ENCODE assay signal across 9 cellular contexts in genomic region chr2:44949329-44950151, GRCh38. TPM values are rescaled to one million over a fixed set of nuclear protein-coding genes. Genes with fewer than 3 reads are reported as not detected.
DNase-seq lines count a peak whose midpoint lies in the region; ATAC-seq, FAIRE-seq and TF ChIP-seq lines count a peak whose summit lies in the region.
"Had no signal": no experiment of that assay in that cellular context is flagged by ENCODE, and none has a peak within 500 bp of the region (broad histone marks: within the 10 kb centered on the region; RNA-seq: fewer than 3 reads in every experiment).

No MANE protein-coding gene starts in this region.

- H3K9ac ChIP-seq in astrocyte (ENCODE audit: low read length) (peak overlapping the region; percentile 49), Karpas-422 (ENCODE audit: low read length) (no peak overlapping the region)

- no peaks in the 10 kb centered on the region for H3K9me2 ChIP-seq in Karpas-422 (replicated peaks; ENCODE audit: insufficient read depth, low read length)

- no peak for TF ChIP-seq POLR2A in gastrocnemius medialis (IDR thresholded peaks at IDR 0.05)

- H3K79me2 ChIP-seq in astrocyte (ENCODE audit: insufficient read depth, low read length) (peaks cover 6% of the 10 kb centered on the region), Karpas-422 (ENCODE audit: low read length) (no peaks in the 10 kb centered on the region)

- peak overlapping the region; percentile 66 for H3K4me3 Mint-ChIP-seq in astrocyte (ENCODE audit: unreplicated experiment)

- H2AFZ ChIP-seq in astrocyte (ENCODE audit: low read depth, low read length) (peak overlapping the region; percentile 50), Karpas-422 (ENCODE audit: low read length) (no peak overlapping the region)

- H3K27me3 ChIP-seq in astrocyte (ENCODE audit: insufficient read depth, low read length) (peaks cover 89% of the 10 kb centered on the region), gastrocnemius medialis (peaks cover 33 to 45% (median 43%) of the 10 kb centered on the region in 3 donors), Karpas-422 (ENCODE audit: low read length) (no peaks in the 10 kb centered on the region)

- TF ChIP-seq CTCF in HEK293 (tag by site-specific recombination; IDR thresholded peaks at IDR 0.05) (no peak), astrocyte (IDR thresholded peaks at IDR 0.05; ENCODE audit: insufficient read depth, low read depth, low read length) (no peak), gastrocnemius medialis (IDR thresholded peaks at IDR 0.05 in 4 of 5, conservative IDR thresholded peaks at IDR 0.05 in 1 of 5) (no peak)

- ATAC-seq in gastrocnemius medialis (peak; percentile 69 to 81), GM21360 (IDR thresholded peaks at IDR 0.05; ENCODE audit: unreplicated experiment) (no peak), GM21576 (IDR thresholded peaks at IDR 0.05; ENCODE audit: unreplicated experiment) (no peak)

- H3K9me3 ChIP-seq in HEK293 (ENCODE audit: control insufficient read depth, insufficient read depth, low read depth, low read length) (no peaks in the 10 kb centered on the region), astrocyte (ENCODE audit: insufficient read depth, low read depth, low read length) (no peaks in the 10 kb centered on the region), iPS-18c (ENCODE audit: control insufficient read depth, insufficient read depth, low read length) (peaks cover 4% of the 10 kb centered on the region), gastrocnemius medialis (no peaks in the 10 kb centered on the region), Karpas-422 (ENCODE audit: low read length) (no peaks in the 10 kb centered on the region)

- H4K20me1 ChIP-seq in astrocyte (ENCODE audit: insufficient read depth, low read length) (no peaks in the 10 kb centered on the region), Karpas-422 (ENCODE audit: insufficient read depth, low read depth, low read length) (no peaks in the 10 kb centered on the region)

- peaks cover 10% of the 10 kb centered on the region for H3K4me1 Mint-ChIP-seq in astrocyte (ENCODE audit: low read depth, unreplicated experiment)

- peaks cover 17% of the 10 kb centered on the region for H3K9me3 Mint-ChIP-seq in astrocyte (ENCODE audit: unreplicated experiment)

- intact Hi-C loops in gastrocnemius medialis (cut with DNase I; ENCODE audit: low total_unique reads): no loop called here

- H3K27me3 Mint-ChIP-seq in astrocyte (ENCODE audit: low read depth, unreplicated experiment): peaks cover 87% of the 10 kb centered on the region

- no peak for FAIRE-seq in astrocyte (lab: Jason Lieb, UNC)

- H3K36me3 ChIP-seq in HEK293 (ENCODE audit: control insufficient read depth in 2 of 2, insufficient read depth in 1 of 2, low read length in 2 of 2): no peaks in the 10 kb centered on the region
- no peaks in the 10 kb centered on the region for H3K36me3 ChIP-seq in astrocyte (ENCODE audit: insufficient read depth, low read length)
- no peaks in the 10 kb centered on the region for H3K36me3 ChIP-seq in gastrocnemius medialis
- H3K36me3 ChIP-seq in Karpas-422 (ENCODE audit: insufficient read depth, low read length): no peaks in the 10 kb centered on the region

- H3K4me1 ChIP-seq in HEK293 (ENCODE audit: control insufficient read depth, insufficient read depth, low read length): no peaks in the 10 kb centered on the region; the same call in 1 of the 2 replicates
- H3K4me1 ChIP-seq in astrocyte (ENCODE audit: insufficient read depth, low read length): peaks cover 21% of the 10 kb centered on the region
- H3K4me1 ChIP-seq in gastrocnemius medialis: peaks cover under 1 to 2% of the 10 kb centered on the region in 2 donors
- no peaks in the 10 kb centered on the region for H3K4me1 ChIP-seq in Karpas-422 (ENCODE audit: low read length)

- no peak overlapping the region for H3K27ac ChIP-seq in HEK293 (ENCODE audit: extremely low read depth, low read depth, low read length)
- no peak overlapping the region for H3K27ac ChIP-seq in astrocyte (ENCODE audit: low read depth, low read length)
- H3K27ac ChIP-seq in gastrocnemius medialis: no peak overlapping the region
- H3K27ac ChIP-seq in Karpas-422 (ENCODE audit: low read length): no peak overlapping the region

- peak overlapping the region; percentile 77 for H3K4me2 ChIP-seq in astrocyte (ENCODE audit: low read length)
- no peak overlapping the region for H3K4me2 ChIP-seq in Karpas-422 (ENCODE audit: low read depth, low read length, poor library complexity, severe bottlenecking)

- peaks cover 6% of the 10 kb centered on the region for H3K36me3 Mint-ChIP-seq in astrocyte (ENCODE audit: low read depth, unreplicated experiment)

- POLR2A ChIA-PET in HEK293 (lab: Yijun Ruan, JAX): interaction anchor here (0.6 kb wide), 2 partner anchors 256 to 1637 kb away, joined by 3 to 7 read pairs; no protein-coding TSS in a partner anchor

- DNase-seq in astrocyte (ENCODE audit: low read depth) (peak; percentile 66), gastrocnemius medialis (no peak), Karpas-422 (no peak)
- DNase-seq: activated CD4-positive, alpha-beta T cell treated with anti-CD3 and anti-CD28 coated beads for 48 hours had no signal

- no peak overlapping the region for H3K27ac Mint-ChIP-seq in astrocyte (ENCODE audit: unreplicated experiment)

- in situ Hi-C loops in gastrocnemius medialis (cut with MboI; ENCODE audit: low sequenced_read_pairs in 4 of 4): loop anchor here (10.0 to 25.0 kb wide), 4 partner anchors 465 to 912 kb away; no protein-coding TSS in a partner anchor

- CTCF ChIA-PET in HEK293 (lab: Yijun Ruan, JAX): interaction anchor here (0.6 to 1.0 kb wide), 6 partner anchors 9 to 927 kb away, joined by 3 read pairs; no protein-coding TSS in a partner anchor

- H3K4me3 ChIP-seq in HEK293 (ENCODE audit: low read depth, low read length) (no peak overlapping the region; the same call in 1 of the 2 replicates), astrocyte (ENCODE audit: insufficient read depth, low read depth, low read length) (no peak overlapping the region), iPS-18c (ENCODE audit: insufficient read depth, low read depth, low read length) (peak overlapping the region; percentile 47), gastrocnemius medialis (peak overlapping the region; percentile 7 to 41 (median 28)), Karpas-422 (ENCODE audit: low read length) (no peak overlapping the region)

TF ChIP-seq in HEK293, 187 proteins besides CTCF, POLR2A, EP300 and RAD21:
- TF ChIP-seq ZNF18 (tag by site-specific recombination; IDR thresholded peaks at IDR 0.05) (no peak), KLF1 (tag by site-specific recombination; IDR thresholded peaks at IDR 0.05) (peak; percentile 34; the same call in 1 of the 2 replicates), ZNF350 (tag by site-specific recombination; IDR thresholded peaks at IDR 0.05) (no peak), TRIM28 (IDR thresholded peaks at IDR 0.05; ENCODE audit: borderline replicate concordance, low read length) (peak; percentile 38; the same call in 1 of the 2 replicates), ZNF214 (tag by site-specific recombination; IDR thresholded peaks at IDR 0.05; ENCODE audit: borderline replicate concordance) (no peak)

RNA-seq across cellular contexts. Expression of gene SIX3, which starts 8.0 kb away (rescaled TPM):
- total RNA-seq in astrocyte (0.48 and 1.7 TPM in 2 replicates), gastrocnemius medialis (not detected)
- not detected in 2 replicates for total RNA-seq in Karpas-422 (2014; rRNA removed; shearing (Covaris generic); ENCODE audit: low replicate concordance)
- total RNA-seq: HT1080 had no signal

RNA-seq across cellular contexts. Expression of gene SIX2, which starts 59.7 kb away (rescaled TPM):
- total RNA-seq in astrocyte (7.4 and 10.1 TPM in 2 replicates), gastrocnemius medialis (10 to 100 TPM; 28.9 to 65.5 (median 50.5) TPM)
- total RNA-seq in Karpas-422 (2014; rRNA removed; shearing (Covaris generic); ENCODE audit: low replicate concordance): not detected in 2 replicates

Comparison
In these comparisons a context has a peak if more than half of its experiments do, and no peak if none do; other contexts are left out.
1. H3K4me3 ChIP-seq: peak in iPS-18c (single experiment) and gastrocnemius medialis (4 of 4); none in HEK293 (single experiment), astrocyte (single experiment) and Karpas-422 (single experiment).
2. ATAC-seq: peak in gastrocnemius medialis (2 of 2); none in GM21360 (single experiment) and GM21576 (single experiment).